ENCODE assay signal across 21 cellular contexts in genomic region chr1:199122085-199122484, GRCh38.
"Had no signal": no experiment of that assay in that cellular context is flagged by ENCODE, and none has a peak within 500 bp of the region (broad histone marks: within the 10 kb centered on the region; RNA-seq: fewer than 3 reads in every experiment).

No MANE protein-coding gene starts in this region.

- H3K9me3 ChIP-seq: adrenal gland, ascending aorta, colonic mucosa, heart right ventricle, lower lobe of right lung, tibial nerve had no signal

- H3K4me2 ChIP-seq: neural progenitor cell had no signal

- H3K27me3 ChIP-seq: adrenal gland, ascending aorta, colonic mucosa, dorsolateral prefrontal cortex, heart right ventricle, neural progenitor cell, tibial nerve had no signal

- H3K4me1 ChIP-seq: adrenal gland, ascending aorta, colonic mucosa, heart right ventricle, lower lobe of right lung, neural progenitor cell, tibial nerve had no signal

- H3K9ac ChIP-seq: neural progenitor cell had no signal

- H2AFZ ChIP-seq: neural progenitor cell had no signal

- H3K36me3 ChIP-seq: adrenal gland, ascending aorta, colonic mucosa, heart right ventricle, lower lobe of right lung, neural progenitor cell, tibial nerve had no signal

- H3K27ac ChIP-seq: adrenal gland, ascending aorta, colonic mucosa, dorsolateral prefrontal cortex, heart right ventricle, lower lobe of right lung, neural progenitor cell, tibial nerve had no signal

- DNase-seq: activated B cell treated with CpG ODN at 0.5 μM for 24 hours; activated CD4-positive, alpha-beta T cell treated with anti-CD3 and anti-CD28 coated beads for 36 hours; activated CD4-positive, alpha-beta T cell treated with anti-CD3 and anti-CD28 coated beads, Interleukin-2, amount 50 U/mL, for 48 hours; activated CD8-positive, alpha-beta memory T cell treated with anti-CD3 and anti-CD28 coated beads, Interleukin-2, amount 50 U/mL, for 48 hours; activated naive CD4-positive, alpha-beta T cell; activated T-cell treated with anti-CD3 and anti-CD28 coated beads, Interleukin-2, amount 50 U/mL, for 4 hours; adrenal gland; colonic mucosa; dorsolateral prefrontal cortex; heart right ventricle; lower lobe of right lung; naive thymus-derived CD8-positive, alpha-beta T cell; right cardiac atrium; stimulated activated CD4-positive, alpha-beta T cell treated with anti-CD3 and anti-CD28 coated beads, Interleukin-1b, Interleukin-23, amount 100 ng/mL, for 48 hours; stimulated activated naive CD8-positive, alpha-beta T cell treated with anti-CD3 and anti-CD28 coated beads, Interleukin-15, amount 100 ng/mL, for 72 hours; T-helper 1 cell had no signal

- H3K4me3 ChIP-seq: adrenal gland, ascending aorta, colonic mucosa, dorsolateral prefrontal cortex, heart right ventricle, lower lobe of right lung, neural progenitor cell, tibial nerve had no signal

- ATAC-seq: activated CD4-positive, alpha-beta T cell treated with anti-CD3 and anti-CD28 coated beads for 36 hours; activated T-cell treated with anti-CD3 and anti-CD28 coated beads, Interleukin-2, amount 50 U/mL, for 4 hours; heart right ventricle; left lobe of liver; lower lobe of right lung; naive thymus-derived CD8-positive, alpha-beta T cell; right cardiac atrium; stimulated activated effector memory CD8-positive, alpha-beta T cell treated with anti-CD3 and anti-CD28 coated beads, Interleukin-12 subunit alpha, Interleukin-12 subunit beta, amount 100 ng/mL, for 72 hours; stimulated activated naive CD8-positive, alpha-beta T cell treated with anti-CD3 and anti-CD28 coated beads, Interleukin-15, amount 100 ng/mL, for 72 hours had no signal
